ENCODE assay signal across 19 cellular contexts in genomic region chr13:81874253-81874652, GRCh38.
A peak's percentile ranks its signal among the peaks of the same experiment; 100 is the strongest.
DNase-seq lines count a peak whose midpoint lies in the region; ATAC-seq, FAIRE-seq and TF ChIP-seq lines count a peak whose summit lies in the region.
"Had no signal": no experiment of that assay in that cellular context is flagged by ENCODE, and none has a peak within 500 bp of the region (broad histone marks: within the 10 kb centered on the region; RNA-seq: fewer than 3 reads in every experiment).

No MANE protein-coding gene starts in this region.

- H3K9ac ChIP-seq in HUES64 (ENCODE audit: low read depth, low read length) (peak overlapping the region; percentile 49; the same call in 1 of the 2 replicates), H1 (replicated peaks in 1 of 4; ENCODE audit: extremely low read depth in 1 of 4, low read depth in 3 of 4, low read length in 3 of 4) (no peak overlapping the region; a peak in 1 of 7 replicates), iPS-20b (ENCODE audit: low read depth, low read length) (peak overlapping the region; percentile 72; the same call in 1 of the 2 replicates)

- no peak for ATAC-seq in HG03135 (IDR thresholded peaks at IDR 0.05; ENCODE audit: unreplicated experiment)
- ATAC-seq in HG02840 (IDR thresholded peaks at IDR 0.05; ENCODE audit: low FRiP score, unreplicated experiment): no peak
- ATAC-seq: GM12878, HCT116, PC-3 had no signal

- CTCF ChIA-PET in H1 (lab: Charles Lee; ENCODE audit: partially characterized antibody): interaction anchor here (0.7 to 1.6 kb wide), 5 partner anchors 54 to 492 kb away, joined by 3 to 4 read pairs (median 3); no protein-coding TSS in a partner anchor

- no peak overlapping the region for H3K14ac ChIP-seq in H1 (ENCODE audit: insufficient read length)

- no peak for FAIRE-seq in H1 (lab: Jason Lieb, UNC)
- FAIRE-seq: GM12878 had no signal

- no peaks in the 10 kb centered on the region for H3K36me3 ChIP-seq in HUES64 (ENCODE audit: insufficient read depth, low read length)
- no peaks in the 10 kb centered on the region for H3K36me3 ChIP-seq in H1 (ENCODE audit: control insufficient read depth in 2 of 4, insufficient read depth in 4 of 4, low read length in 3 of 4)
- no peaks in the 10 kb centered on the region for H3K36me3 ChIP-seq in iPS-20b (ENCODE audit: insufficient read depth, low read depth, low read length)
- H3K36me3 ChIP-seq in spleen: no peaks in the 10 kb centered on the region
- no peaks in the 10 kb centered on the region for H3K36me3 ChIP-seq in SJCRH30

- no peak overlapping the region for H2AK5ac ChIP-seq in H1 (ENCODE audit: low read depth, low read length)

- H3K27ac ChIP-seq in HUES64 (ENCODE audit: low read depth, low read length) (peak overlapping the region; percentile 98), H1 (ENCODE audit: low read depth, low read length) (peak overlapping the region; percentile 65; the same call in 1 of the 2 replicates), iPS-20b (ENCODE audit: low read length) (peak overlapping the region; percentile 40), spleen (no peak overlapping the region), SJCRH30 (no peak overlapping the region)

- no peak for TF ChIP-seq EP300 in H1 (IDR thresholded peaks at IDR 0.05; ENCODE audit: borderline replicate concordance in 1 of 2, low read depth in 2 of 2, low read length in 2 of 2)

- H3K18ac ChIP-seq in H1 (ENCODE audit: extremely low read depth, low read length): peak overlapping the region; percentile 85; the same call in 1 of the 2 replicates

- no peaks in the 10 kb centered on the region for H3K27me3 ChIP-seq in HUES64 (ENCODE audit: insufficient read depth, low read length)
- H3K27me3 ChIP-seq in H1 (replicated peaks in 1 of 4; ENCODE audit: control insufficient read depth in 3 of 4, extremely low read depth in 1 of 4, insufficient read depth in 3 of 4, low read length in 3 of 4): no peaks in the 10 kb centered on the region
- no peaks in the 10 kb centered on the region for H3K27me3 ChIP-seq in iPS-20b (ENCODE audit: insufficient read depth, low read length)
- H3K27me3 ChIP-seq in spleen (replicated peaks in 1 of 7): no peaks in the 10 kb centered on the region
- no peaks in the 10 kb centered on the region for H3K27me3 ChIP-seq in SJCRH30

- intact Hi-C loops in spleen (cut with DNase I; ENCODE audit: low total_unique reads): no loop called here

- no peak for TF ChIP-seq RAD21 in H1 (IDR thresholded peaks at IDR 0.05 in 1 of 2, conservative IDR thresholded peaks at IDR 0.05 in 1 of 2; ENCODE audit: low read depth in 2 of 2, low read length in 2 of 2)

- 32% methylated on average over 3 of the region's 4 CpGs for WGBS in HUES64
- 19% methylated on average over 4 of the region's 4 CpGs; no CpG with 5 or more reads in 1 of the 2 experiments for WGBS in H1 (ENCODE audit: extremely low coverage in 1 of 2, insufficient coverage in 1 of 2, insufficient read length in 1 of 2, insufficient replicate concordance in 2 of 2, low coverage in 1 of 2, low lambda C conversion rate in 2 of 2, missing lambda C conversion rate in 1 of 2), 2 experiments
- WGBS in spleen, 5 donors: 64 to 75% (median 71%) methylated on average over 4 of the region's 4 CpGs

- H3K9me3 ChIP-seq in HUES64 (ENCODE audit: insufficient read depth, low read depth, low read length) (no peaks in the 10 kb centered on the region), H1 (ENCODE audit: insufficient read depth in 2 of 2, low read depth in 1 of 2, low read length in 1 of 2) (no peaks in the 10 kb centered on the region), iPS-20b (ENCODE audit: insufficient read depth, low read depth, low read length) (no peaks in the 10 kb centered on the region), spleen (peaks cover 0 to 3% (median 0%) of the 10 kb centered on the region in 8 donors), SJCRH30 (replicated peaks) (no peaks in the 10 kb centered on the region)
- H3K9me3 ChIP-seq: Caco-2 had no signal

- H3K4ac ChIP-seq in H1 (replicated peaks; ENCODE audit: insufficient read length, low read depth, low read length): no peak overlapping the region

- H4K20me1 ChIP-seq in H1 (replicated peaks in 1 of 2; ENCODE audit: control insufficient read depth in 1 of 2, insufficient read depth in 2 of 2, low read length in 2 of 2): no peaks in the 10 kb centered on the region

- TF ChIP-seq CTCF in H1 (IDR thresholded peaks at IDR 0.05; ENCODE audit: control extremely low read depth in 1 of 3, insufficient read depth in 1 of 3, low read depth in 1 of 3, low read length in 3 of 3) (no peak), spleen (IDR thresholded peaks at IDR 0.05 in 8 of 11, conservative IDR thresholded peaks at IDR 0.05 in 3 of 11) (no peak)

- peak overlapping the region; percentile 81; the same call in 1 of the 2 replicates for H2BK12ac ChIP-seq in H1 (ENCODE audit: low read depth, low read length)

- H2BK20ac ChIP-seq in H1 (ENCODE audit: low read length): peak overlapping the region; percentile 77; the same call in 1 of the 2 replicates

- H3K4me2 ChIP-seq in H1 (ENCODE audit: insufficient read depth in 1 of 2, low read depth in 2 of 2, low read length in 2 of 2): peak overlapping the region; percentile 57 to 79

- H3K4me3 ChIP-seq in HUES64 (ENCODE audit: low read length) (peak overlapping the region; percentile 41), H1 (ENCODE audit: extremely low read depth in 1 of 4, insufficient read depth in 2 of 4, low read depth in 3 of 4, low read length in 4 of 4) (peak overlapping the region in 2 of 4 experiments; percentile 25 to 50; a peak in 4 of 8 replicates), iPS-20b (ENCODE audit: low read length) (peak overlapping the region; percentile 57), spleen (no peak overlapping the region), SJCRH30 (no peak overlapping the region)
- H3K4me3 ChIP-seq: GM12878 had no signal

- H2BK5ac ChIP-seq in H1 (ENCODE audit: low read depth, low read length): peak overlapping the region; percentile 98; the same call in 1 of the 2 replicates

- H3K79me1 ChIP-seq in H1 (ENCODE audit: low read depth, low read length): no peaks in the 10 kb centered on the region

- H4K5ac ChIP-seq in H1 (ENCODE audit: insufficient read length, low read depth, low read length): peak overlapping the region; percentile 98

- H3K79me2 ChIP-seq in H1 (ENCODE audit: control insufficient read depth in 1 of 2, insufficient read depth in 2 of 2, low read length in 2 of 2): no peaks in the 10 kb centered on the region

- no peak overlapping the region for H2AFZ ChIP-seq in H1 (ENCODE audit: low read length)

- H3K56ac ChIP-seq in H1 (replicated peaks; ENCODE audit: insufficient read length, low read depth, low read length): no peak overlapping the region

- H3K4me1 ChIP-seq in HUES64 (ENCODE audit: insufficient read depth, low read length) (peaks cover 50% of the 10 kb centered on the region), H1 (replicated peaks in 1 of 4; ENCODE audit: control insufficient read depth in 3 of 4, insufficient read depth in 4 of 4, low read length in 3 of 4) (peaks cover 0 to 23% (median 13%) of the 10 kb centered on the region in 4 experiments; a peak in 4 of 7 replicates), iPS-20b (ENCODE audit: insufficient read depth, low read length) (peaks cover 33% of the 10 kb centered on the region; the same call in 1 of the 2 replicates), spleen (no peaks in the 10 kb centered on the region), SJCRH30 (no peaks in the 10 kb centered on the region)
- H3K4me1 ChIP-seq: Caco-2 had no signal

- peak overlapping the region; percentile 83 for H4K91ac ChIP-seq in H1 (replicated peaks; ENCODE audit: insufficient read length, low read length)

- no peaks in the 10 kb centered on the region for H3K23me2 ChIP-seq in H1 (ENCODE audit: low read depth, low read length)

- no peak overlapping the region for H4K8ac ChIP-seq in H1 (ENCODE audit: extremely low read depth, insufficient read depth, low read length)

- no peak for TF ChIP-seq POLR2A in H1 (IDR thresholded peaks at IDR 0.05; ENCODE audit: control extremely low read depth in 1 of 2, low read depth in 2 of 2, low read length in 2 of 2)
- no peak for TF ChIP-seq POLR2A in spleen (IDR thresholded peaks at IDR 0.05)

- POLR2A ChIA-PET in H1 (lab: Charles Lee; ENCODE audit: partially characterized antibody): interaction anchor here (1.0 to 1.7 kb wide), 3 partner anchors 11 to 137 kb away, joined by 3 to 4 read pairs (median 3); no protein-coding TSS in a partner anchor

- DNase-seq in DMS53 treated with DMSO at 0.1 percent for 48 hours (lab: John Stamatoyannopoulos, UW; ENCODE audit: unreplicated experiment) (peak; percentile 54), H1 (ENCODE audit: low read depth in 1 of 2, low spot score in 2 of 2) (no peak), spleen (no peak), SJCRH30 (no peak)
- DNase-seq: IMR-90, NCI-H1092 treated with DMSO at 0.1 percent for 48 hours, NCI-H187, NCI-H2227 treated with DMSO at 0.1 percent for 48 hours, NCI-H510A treated with DMSO at 0.1 percent for 48 hours, PC-3, RPMI8226, SIG-M5 had no signal

- no peak overlapping the region for H3K23ac ChIP-seq in H1 (ENCODE audit: insufficient read length)

- H2BK15ac ChIP-seq in H1 (ENCODE audit: low read length): no peak overlapping the region

- H2BK120ac ChIP-seq in H1 (replicated peaks; ENCODE audit: low read depth, low read length): peak overlapping the region; percentile 69

TF ChIP-seq in H1, 55 proteins besides CTCF, POLR2A, EP300 and RAD21:
- TF ChIP-seq ATF3 (IDR thresholded peaks at IDR 0.05; ENCODE audit: insufficient read depth, low read depth, low read length): no peak
TF ChIP-seq in H1: peak in this region for 0.

Comparison
In these comparisons a context has a peak if more than half of its experiments do, and no peak if none do; other contexts are left out.
1. H3K27ac ChIP-seq: peak in HUES64 (single experiment), H1 (single experiment) and iPS-20b (single experiment); none in spleen (0 of 8) and SJCRH30 (single experiment).
2. H3K4me3 ChIP-seq: peak in HUES64 (single experiment) and iPS-20b (single experiment); none in spleen (0 of 8) and SJCRH30 (single experiment).
3. H3K9ac ChIP-seq: peak in HUES64 (single experiment) and iPS-20b (single experiment); none in H1 (0 of 4).